In the genomic region with DNA sequence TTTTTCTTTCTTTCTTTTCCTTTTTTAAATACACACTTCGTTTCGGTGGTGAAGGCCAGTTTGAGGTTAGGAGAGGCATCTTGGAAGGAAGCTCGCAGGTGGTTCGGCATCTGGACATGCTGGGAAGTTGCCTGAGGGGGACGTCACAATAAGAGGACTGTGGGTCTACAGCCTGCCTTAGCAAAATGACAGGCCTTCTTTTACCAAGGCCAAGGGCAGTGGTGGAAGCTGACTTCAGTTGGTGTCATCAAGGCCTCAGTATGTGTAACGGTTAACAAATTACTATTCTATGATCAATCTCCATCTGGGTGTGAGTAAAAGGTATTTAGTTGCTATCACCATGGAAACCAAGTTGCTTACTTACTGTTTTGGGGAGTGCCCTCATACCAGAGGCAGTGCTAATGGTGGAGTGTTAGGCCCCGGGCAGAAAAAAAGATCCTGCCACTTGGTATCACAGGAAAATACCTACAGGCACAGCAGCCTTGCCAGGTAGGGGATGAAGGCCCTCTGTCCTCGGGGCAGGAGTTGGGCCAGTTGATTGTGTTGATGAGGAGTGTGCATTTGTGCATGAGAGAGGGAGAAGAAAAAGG, we compare ENCODE assay signal across 8 cellular contexts. TPM values are rescaled to one million over a fixed set of nuclear protein-coding genes. Genes with fewer than 3 reads are reported as not detected.
DNase-seq lines count a peak whose midpoint lies in the region; ATAC-seq and TF ChIP-seq lines count a peak whose summit lies in the region.

No MANE protein-coding gene starts in this region.

- peaks cover 2% of the 10 kb centered on the region; the same call in 1 of the 2 replicates for H3K36me3 ChIP-seq in BJ (ENCODE audit: control insufficient read depth, insufficient read depth, low read length)
- peaks cover 83% of the 10 kb centered on the region for H3K36me3 ChIP-seq in MG63
- H3K36me3 ChIP-seq in mucosa of stomach (ENCODE audit: control insufficient read depth, insufficient read depth, low read length), result no peaks in the 10 kb centered on the region

- POLR2A ChIA-PET in BJ (lab: Charles Lee), result no interaction called here

- H3K27me3 ChIP-seq in BJ (ENCODE audit: control insufficient read depth, insufficient read depth, low read length), result no peaks in the 10 kb centered on the region
- H3K27me3 ChIP-seq in MG63, result no peaks in the 10 kb centered on the region
- no peaks in the 10 kb centered on the region for H3K27me3 ChIP-seq in mucosa of stomach (ENCODE audit: control insufficient read depth, insufficient read depth, low read length)

- H3K27me3 Mint-ChIP-seq in central memory CD8-positive, alpha-beta T cell, result no peaks in the 10 kb centered on the region

- peaks cover 94% of the 10 kb centered on the region for H3K4me1 ChIP-seq in mucosa of stomach (ENCODE audit: control insufficient read depth, insufficient read depth, low read length)

- no peak for TF ChIP-seq CTCF in BJ (IDR thresholded peaks at IDR 0.05; ENCODE audit: insufficient read depth, low read depth, low read length)

- CTCF ChIA-PET in BJ (lab: Yijun Ruan, JAX), result interaction anchor here (0.6 to 1.9 kb wide), 2 partner anchors 12 to 33 kb away, joined by 4 read pairs; no protein-coding TSS in a partner anchor

- H3K4me3 ChIP-seq in BJ (ENCODE audit: low read depth, low read length) (no peak overlapping the region), MG63 (peak overlapping the region; percentile 0; the same call in 1 of the 2 replicates), mucosa of stomach (ENCODE audit: low read length) (no peak overlapping the region)

- ATAC-seq in central memory CD8-positive, alpha-beta T cell (replicated peaks; ENCODE audit: extremely low read depth, poor library complexity, severe bottlenecking), result peak; percentile 29
- no peak for ATAC-seq in HG03108 (IDR thresholded peaks at IDR 0.05; ENCODE audit: unreplicated experiment)
- ATAC-seq in HG03469 (IDR thresholded peaks at IDR 0.05; ENCODE audit: unreplicated experiment), result no peak

- DNase-seq in BJ (ENCODE audit: low read depth) (peak; percentile 81), MG63 (peak; percentile 83), NCI-H526 treated with DMSO at 0.1 percent for 48 hours (lab: John Stamatoyannopoulos, UW) (no peak), NCI-H345 (lab: John Stamatoyannopoulos, UW) (no peak)
- DNase-seq in central memory CD8-positive, alpha-beta T cell (ENCODE audit: low spot score in 2 of 2), result no peak

- H3K4me1 Mint-ChIP-seq in central memory CD8-positive, alpha-beta T cell, result peaks cover 82% of the 10 kb centered on the region

- H3K4me3 Mint-ChIP-seq in central memory CD8-positive, alpha-beta T cell, result peak overlapping the region; percentile 23

- H3K9me3 ChIP-seq in MG63 (no peaks in the 10 kb centered on the region), mucosa of stomach (ENCODE audit: control insufficient read depth, low read length) (no peaks in the 10 kb centered on the region)

- H3K36me3 Mint-ChIP-seq in central memory CD8-positive, alpha-beta T cell (ENCODE audit: insufficient read depth), result peaks cover 28% of the 10 kb centered on the region

- H3K9me3 Mint-ChIP-seq in central memory CD8-positive, alpha-beta T cell, result no peaks in the 10 kb centered on the region

- H3K27ac Mint-ChIP-seq in central memory CD8-positive, alpha-beta T cell (ENCODE audit: low read depth), result peak overlapping the region; percentile 84

- H3K9ac ChIP-seq in mucosa of stomach (ENCODE audit: low read length), result peak overlapping the region; percentile 63

RNA-seq across cellular contexts. Expression of gene ACTN4, which starts 10.3 kb away (rescaled TPM):
- 592 and 970 TPM in 2 replicates for polyA plus RNA-seq in BJ (2011; rRNA removed)
- polyA minus RNA-seq in BJ (2011; rRNA and poly(A)+ RNA removed), result 439 and 477 TPM in 2 replicates
- 476 and 621 TPM in 2 replicates for total RNA-seq in MG63 (2014; rRNA removed; shearing (Covaris generic); ENCODE audit: low replicate concordance)

RNA-seq across cellular contexts. Expression of gene EIF3K, which starts 38.7 kb away (rescaled TPM):
- 230 and 357 TPM in 2 replicates for polyA plus RNA-seq in BJ (2011; rRNA removed)
- polyA minus RNA-seq in BJ (2011; rRNA and poly(A)+ RNA removed), result 285 and 376 TPM in 2 replicates
- 252 and 669 TPM in 2 replicates for total RNA-seq in MG63 (2014; rRNA removed; shearing (Covaris generic); ENCODE audit: low replicate concordance)

RNA-seq across cellular contexts. Expression of gene MAP4K1, which starts 40.0 kb away (rescaled TPM):
- 0.18 and 0.25 TPM in 2 replicates for polyA plus RNA-seq in BJ (2011; rRNA removed)
- polyA minus RNA-seq in BJ (2011; rRNA and poly(A)+ RNA removed), result not detected in 2 replicates
- 0.30 TPM in 1 of 2 replicates, not detected in the other for total RNA-seq in MG63 (2014; rRNA removed; shearing (Covaris generic); ENCODE audit: low replicate concordance)

Comparison
In these comparisons a context has a peak if more than half of its experiments do, and no peak if none do; other contexts are left out.
1. DNase-seq: peak in BJ (single experiment) and MG63 (single experiment); none in central memory CD8-positive, alpha-beta T cell (0 of 2), NCI-H526 treated with DMSO at 0.1 percent for 48 hours (single experiment) and NCI-H345 (single experiment).